8 cellular contexts compared by ENCODE assay signal in the genomic region with DNA sequence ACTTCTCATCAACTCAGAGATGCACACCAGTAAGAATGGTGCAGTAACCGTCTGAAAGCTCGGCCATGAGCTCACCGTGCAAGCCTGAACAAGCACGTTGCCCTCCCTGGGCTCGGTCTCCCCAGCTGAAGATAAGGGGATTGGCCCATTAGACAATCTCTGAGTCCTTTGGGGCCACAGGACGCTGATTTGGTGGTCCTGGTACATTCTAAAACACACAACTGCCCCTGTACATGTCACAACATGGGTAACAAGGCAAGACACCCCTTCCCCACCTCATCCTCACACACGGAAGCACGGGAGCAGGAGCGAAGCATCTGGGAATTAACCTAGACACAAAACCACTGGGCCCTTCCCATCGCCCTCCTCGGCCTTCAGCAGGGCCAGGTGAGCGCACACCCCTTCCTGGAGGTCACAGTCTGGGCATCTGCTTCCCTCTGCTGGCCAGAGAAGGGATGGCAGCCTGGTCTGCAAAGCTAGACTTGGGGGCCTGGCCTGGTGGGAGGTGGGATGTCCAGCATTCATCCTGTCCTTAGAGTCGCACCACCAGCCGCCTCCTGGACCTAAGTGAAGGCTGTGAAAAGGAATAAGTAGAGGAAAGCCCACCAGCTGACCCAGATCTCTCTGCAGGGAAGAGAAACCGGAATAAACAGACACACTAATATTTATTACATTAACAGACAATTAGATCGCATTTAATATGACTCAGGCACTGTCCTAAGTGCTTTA. TPM values are rescaled to one million over a fixed set of nuclear protein-coding genes. Genes with fewer than 3 reads are reported as not detected.
DNase-seq lines count a peak whose midpoint lies in the region; ATAC-seq, FAIRE-seq and TF ChIP-seq lines count a peak whose summit lies in the region.

No MANE protein-coding gene starts in this region.

- intact Hi-C loops in dorsolateral prefrontal cortex (cut with DNase I), result loop anchor here in 1 of 2 donors (2.0 kb wide), 1 partner anchor 201 kb away; no protein-coding TSS in a partner anchor

- ATAC-seq in HG02588 (IDR thresholded peaks at IDR 0.05; ENCODE audit: unreplicated experiment), result peak; percentile 77
- no peak for ATAC-seq in GM18505 (IDR thresholded peaks at IDR 0.05; ENCODE audit: unreplicated experiment)

- DNase-seq in NCI-H2196 treated with DMSO at 0.1 percent for 48 hours (lab: John Stamatoyannopoulos, UW; ENCODE audit: unreplicated experiment) (peak; percentile 67), dorsolateral prefrontal cortex (peak in 9 of 10 donors; percentile 42 to 62 (median 57))
- DNase-seq in activated CD4-positive, alpha-beta T cell treated with anti-CD3 and anti-CD28 coated beads, Interleukin-2, amount 50 U/mL, for 1 hour, result peak; percentile 76
- peak; percentile 93 for DNase-seq in stimulated activated CD8-positive, alpha-beta memory T cell treated with anti-CD3 and anti-CD28 coated beads, Interleukin-4, amount 100 ng/mL, for 48 hours

- no peak for TF ChIP-seq POLR2A in GM18505 (IDR thresholded peaks at IDR 0.05; ENCODE audit: borderline replicate concordance, extremely low read depth, insufficient read depth, insufficient read length)

- H3K27ac ChIP-seq in dorsolateral prefrontal cortex, result no peak overlapping the region
- H3K27ac ChIP-seq in mesodermal cell (ENCODE audit: low read depth, low read length, severe bottlenecking), result peak overlapping the region; percentile 53

- peak; percentile 31 for FAIRE-seq in G401.6 (lab: Jason Lieb, UNC)

- peaks cover 5% of the 10 kb centered on the region for H3K4me1 ChIP-seq in mesodermal cell (ENCODE audit: control insufficient read depth, insufficient read depth, low read length, poor library complexity, severe bottlenecking)

- peaks cover 0 to 25% (median 0%) of the 10 kb centered on the region in 45 donors for H3K27me3 ChIP-seq in dorsolateral prefrontal cortex

- 34 to 59% methylated on average over 9 to 13 of the region's 16 CpGs for WGBS in mesodermal cell (ENCODE audit: insufficient coverage in 2 of 2), 2 experiments

- H3K4me3 ChIP-seq in dorsolateral prefrontal cortex (no peak overlapping the region), mesodermal cell (ENCODE audit: extremely low read depth, insufficient read depth, low read length, poor library complexity, severe bottlenecking) (no peak overlapping the region)

- TF ChIP-seq CTCF in dorsolateral prefrontal cortex (IDR thresholded peaks at IDR 0.05 in 54 of 56, conservative IDR thresholded peaks at IDR 0.05 in 2 of 56; ENCODE audit: low read depth in 1 of 56, partially characterized antibody in 56 of 56), result peak; percentile 41 to 91 (median 82)

- no peaks in the 10 kb centered on the region for H3K9me3 ChIP-seq in mesodermal cell (ENCODE audit: control insufficient read depth, low read length)

- H3K36me3 ChIP-seq in mesodermal cell (ENCODE audit: control insufficient read depth, insufficient read depth, low read length), result no peaks in the 10 kb centered on the region

RNA-seq across cellular contexts. Expression of a gene that starts 18.9 kb away (rescaled TPM):
- 10 to 100 TPM; 15.0 to 44.0 (median 30.6) TPM for total RNA-seq in dorsolateral prefrontal cortex
- 21.6 TPM for polyA plus RNA-seq in mesodermal cell (2013, experiment 1 of 2)
- polyA plus RNA-seq in mesodermal cell (2013, experiment 2 of 2), result 18.4 TPM
